In genomic region chr2:145752091-145752806, GRCh38 we compare ENCODE assay signal across 8 cellular contexts.
A peak's percentile ranks its signal among the peaks of the same experiment; 100 is the strongest.
DNase-seq lines count a peak whose midpoint lies in the region; ATAC-seq and TF ChIP-seq lines count a peak whose summit lies in the region.

No MANE protein-coding gene starts in this region.

- DNase-seq in GM10248 (ENCODE audit: extremely low spot score) (peak; percentile 14), HAP-1 (ENCODE audit: low spot score in 2 of 2) (peak; percentile 28 to 66), LNCaP clone FGC (ENCODE audit: low read depth) (no peak), SIG-M5 treated with dmso at 0.1 percent for 504 hours (lab: John Stamatoyannopoulos, UW; ENCODE audit: unreplicated experiment) (peak; percentile 86), esophagus squamous epithelium (lab: John Stamatoyannopoulos, UW) (no peak), natural killer cell (no peak)
- no peak for DNase-seq in stimulated activated CD4-positive, alpha-beta T cell treated with anti-CD3 and anti-CD28 coated beads, Interleukin-2, amount 100 ng/mL, for 24 hours

- CTCF ChIA-PET in GM10248 (lab: Yijun Ruan, JAX), result interaction anchor here (0.5 to 2.8 kb wide), 28 partner anchors 8 to 1913 kb away, joined by 3 to 22 read pairs (median 3); no protein-coding TSS in a partner anchor

- H3K9me3 ChIP-seq in HAP-1, result no peaks in the 10 kb centered on the region
- no peaks in the 10 kb centered on the region for H3K9me3 ChIP-seq in esophagus squamous epithelium

- H3K27me3 Mint-ChIP-seq in natural killer cell (ENCODE audit: low read depth in 2 of 2), result no peaks in the 10 kb centered on the region

- no peaks in the 10 kb centered on the region for H3K9me3 Mint-ChIP-seq in natural killer cell

- H3K4me3 ChIP-seq in HAP-1, result no peak overlapping the region
- H3K4me3 ChIP-seq in LNCaP clone FGC (ENCODE audit: low read depth, low read length), result no peak overlapping the region
- peak overlapping the region in 1 of 4 donors; percentile 31 for H3K4me3 ChIP-seq in esophagus squamous epithelium

- no peaks in the 10 kb centered on the region for H3K4me1 Mint-ChIP-seq in natural killer cell

- POLR2A ChIA-PET in GM10248 (lab: Yijun Ruan, JAX), result no interaction called here

- no peak overlapping the region for H3K27ac Mint-ChIP-seq in natural killer cell

- H3K27me3 ChIP-seq in HAP-1 (ENCODE audit: low read depth) (no peaks in the 10 kb centered on the region), esophagus squamous epithelium (no peaks in the 10 kb centered on the region)

- WGBS in esophagus squamous epithelium, 2 donors, result 7 to 25% methylated on average over 5 of the region's 5 CpGs

- H3K27ac ChIP-seq in esophagus squamous epithelium, result peak overlapping the region in 3 of 4 donors; percentile 69 to 83 (median 76)

- no peak overlapping the region for H3K4me3 Mint-ChIP-seq in natural killer cell

- no peak for TF ChIP-seq POLR2A in esophagus squamous epithelium (IDR thresholded peaks at IDR 0.05)

- no peaks in the 10 kb centered on the region for H3K36me3 ChIP-seq in HAP-1 (replicated peaks)
- H3K36me3 ChIP-seq in esophagus squamous epithelium, result no peaks in the 10 kb centered on the region

- peak; percentile 50 to 53 (median 52) for ATAC-seq in natural killer cell
- no peak for ATAC-seq in HG02840 (IDR thresholded peaks at IDR 0.05; ENCODE audit: low FRiP score, unreplicated experiment)

- in situ Hi-C loops in HAP-1 (cut with MboI; ENCODE audit: low sequenced_read_pairs), result no loop called here

- H3K36me3 Mint-ChIP-seq in natural killer cell, result no peaks in the 10 kb centered on the region

- H3K4me1 ChIP-seq in HAP-1 (no peaks in the 10 kb centered on the region; the same call in 1 of the 2 replicates), esophagus squamous epithelium (peaks cover 8 to 43% (median 12%) of the 10 kb centered on the region in 3 donors)

- TF ChIP-seq CTCF in GM10248 (IDR thresholded peaks at IDR 0.05; ENCODE audit: control extremely low read depth, extremely low read depth, low read depth, missing control alignments) (peak; percentile 66), LNCaP clone FGC (IDR thresholded peaks at IDR 0.05; ENCODE audit: control insufficient read depth, extremely low read depth, insufficient read depth) (peak; percentile 52), esophagus squamous epithelium (IDR thresholded peaks at IDR 0.05) (peak; percentile 53 to 72 (median 61)), natural killer cell (IDR thresholded peaks at IDR 0.05) (peak; percentile 58)

- intact Hi-C loops in esophagus squamous epithelium (cut with DNase I) (no loop called here), natural killer cell (cut with micrococcal nuclease) (no loop called here)

Comparison
In these comparisons a context has a peak if more than half of its experiments do, and no peak if none do; other contexts are left out.
1. DNase-seq: peak in GM10248 (single experiment), HAP-1 (2 of 2) and SIG-M5 treated with dmso at 0.1 percent for 504 hours (single experiment); none in LNCaP clone FGC (single experiment), esophagus squamous epithelium (single experiment), natural killer cell (single experiment) and stimulated activated CD4-positive, alpha-beta T cell treated with anti-CD3 and anti-CD28 coated beads, Interleukin-2, amount 100 ng/mL, for 24 hours (0 of 2).
2. Peak in every context shown above with its lines, with median percentiles within 50 percentile points of each other: CTCF ChIP-seq.